26 cellular contexts compared by ENCODE assay signal in genomic region chr19:42846597-42846996, GRCh38. TPM values are rescaled to one million over a fixed set of nuclear protein-coding genes. Genes with fewer than 3 reads are reported as not detected.
"Had no signal": no experiment of that assay in that cellular context is flagged by ENCODE, and none has a peak within 500 bp of the region (broad histone marks: within the 10 kb centered on the region; RNA-seq: fewer than 3 reads in every experiment).

No MANE protein-coding gene starts in this region.

- ATAC-seq: activated CD8-positive, alpha-beta T cell treated with anti-CD3 and anti-CD28 coated beads, Interleukin-2, amount 10 ng/mL, durations not matched to agents 7 days and 5 days; activated naive CD8-positive, alpha-beta T cell treated with anti-CD3 and anti-CD28 coated beads, Interleukin-2, amount 50 U/mL, for 24 hours; body of pancreas; gastrocnemius medialis; left colon; natural killer cell treated with Interleukin-12 subunit alpha and Interleukin-12 subunit beta and Interleukin-15 and Interleukin-18, amount 100 ng/mL, for 72 hours; pancreas; right lobe of liver; stimulated activated effector memory CD8-positive, alpha-beta T cell treated with anti-CD3 and anti-CD28 coated beads, Interleukin-12 subunit alpha, Interleukin-12 subunit beta, amount 100 ng/mL, for 72 hours; stimulated activated naive CD8-positive, alpha-beta T cell treated with anti-CD3 and anti-CD28 coated beads, Interleukin-15, amount 100 ng/mL, for 72 hours had no signal

- H3K4me1 ChIP-seq: gastrocnemius medialis, pancreas, right lobe of liver had no signal

- H3K4me3 ChIP-seq: body of pancreas, gastrocnemius medialis, pancreas, right lobe of liver, tibial artery had no signal

- H3K27me3 ChIP-seq: body of pancreas, gastrocnemius medialis, pancreas, right lobe of liver, tibial artery had no signal

- H3K36me3 ChIP-seq: gastrocnemius medialis, pancreas, right lobe of liver, tibial artery, WERI-Rb-1 had no signal

- DNase-seq: activated CD4-positive, alpha-beta T cell treated with anti-CD3 and anti-CD28 coated beads, Interleukin-2, amount 10 ng/mL, durations not matched to agents 7 days and 5 days; activated CD4-positive, CD25-positive, alpha-beta regulatory T cell treated with anti-CD3 and anti-CD28 coated beads, Interleukin-2, amount 50 U/mL, for 72 hours; activated CD8-positive, alpha-beta T cell treated with anti-CD3 and anti-CD28 coated beads, Interleukin-2, amount 10 ng/mL, durations not matched to agents 7 days and 5 days; activated gamma-delta T cell; activated naive CD4-positive, alpha-beta T cell treated with anti-CD3 and anti-CD28 coated beads, Interleukin-2, amount 50 U/mL, for 16 hours; activated naive CD8-positive, alpha-beta T cell treated with anti-CD3 and anti-CD28 coated beads, Interleukin-2, amount 50 U/mL, for 24 hours; body of pancreas; caudate nucleus; dermis blood vessel endothelial cell; effector CD8-positive, alpha-beta T cell; gastrocnemius medialis; hippocampal formation; left colon; pancreas; right lobe of liver; small intestine; stimulated activated CD4-positive, alpha-beta T cell treated with anti-CD3 and anti-CD28 coated beads, Interleukin-2, amount 100 ng/mL, for 24 hours; stimulated activated naive CD8-positive, alpha-beta T cell treated with anti-CD3 and anti-CD28 coated beads, Interleukin-15, amount 100 ng/mL, for 72 hours; tibial artery; WERI-Rb-1 had no signal

- H3K9me3 ChIP-seq: body of pancreas, gastrocnemius medialis, pancreas, right lobe of liver, tibial artery had no signal

- H3K27ac ChIP-seq: body of pancreas, gastrocnemius medialis, pancreas, right lobe of liver, tibial artery, WERI-Rb-1 had no signal

- FAIRE-seq: pancreas, small intestine had no signal

RNA-seq across cellular contexts. Expression of gene PSG1, which starts 32.9 kb away (rescaled TPM):
- total RNA-seq: activated CD4-positive, alpha-beta T cell treated with anti-CD3 and anti-CD28 coated beads, Interleukin-2, amount 10 ng/mL, durations not matched to agents 7 days and 5 days; activated CD8-positive, alpha-beta T cell treated with anti-CD3 and anti-CD28 coated beads, Interleukin-2, amount 10 ng/mL, durations not matched to agents 7 days and 5 days; activated T-helper 1 cell treated with anti-CD3 and anti-CD28 coated beads, Interleukin-12 subunit alpha, Interleukin-12 subunit beta, Interleukin-2, Interleukin-4 antibody, amounts not matched to agents 30 ng/mL and 10 ng/mL and 1 ng/mL, durations not matched to agents 14 hours and 24 hours and 36 hours; body of pancreas; gastrocnemius medialis; left colon; lower leg skin; natural killer cell treated with Interleukin-12 subunit alpha and Interleukin-12 subunit beta and Interleukin-15 and Interleukin-18, amount 100 ng/mL, for 72 hours; pancreas; right lobe of liver; ureter had no signal
- polyA plus RNA-seq: esophagus, pancreas, small intestine had no signal
